Comparison of ENCODE assay signal across 1 cellular context in genomic region chr1:244836598-244836997, GRCh38.
TF ChIP-seq lines count a peak whose summit lies in the region.

No MANE protein-coding gene starts in this region.

TF ChIP-seq in GM23338, 12 proteins besides CTCF, POLR2A, EP300 and RAD21 (continued from another document):
- no peak for TF ChIP-seq ETS1 (IDR thresholded peaks at IDR 0.05)
TF ChIP-seq in GM23338: peak in this region for 0.
